ENCODE assay signal across 8 cellular contexts in the genomic region with DNA sequence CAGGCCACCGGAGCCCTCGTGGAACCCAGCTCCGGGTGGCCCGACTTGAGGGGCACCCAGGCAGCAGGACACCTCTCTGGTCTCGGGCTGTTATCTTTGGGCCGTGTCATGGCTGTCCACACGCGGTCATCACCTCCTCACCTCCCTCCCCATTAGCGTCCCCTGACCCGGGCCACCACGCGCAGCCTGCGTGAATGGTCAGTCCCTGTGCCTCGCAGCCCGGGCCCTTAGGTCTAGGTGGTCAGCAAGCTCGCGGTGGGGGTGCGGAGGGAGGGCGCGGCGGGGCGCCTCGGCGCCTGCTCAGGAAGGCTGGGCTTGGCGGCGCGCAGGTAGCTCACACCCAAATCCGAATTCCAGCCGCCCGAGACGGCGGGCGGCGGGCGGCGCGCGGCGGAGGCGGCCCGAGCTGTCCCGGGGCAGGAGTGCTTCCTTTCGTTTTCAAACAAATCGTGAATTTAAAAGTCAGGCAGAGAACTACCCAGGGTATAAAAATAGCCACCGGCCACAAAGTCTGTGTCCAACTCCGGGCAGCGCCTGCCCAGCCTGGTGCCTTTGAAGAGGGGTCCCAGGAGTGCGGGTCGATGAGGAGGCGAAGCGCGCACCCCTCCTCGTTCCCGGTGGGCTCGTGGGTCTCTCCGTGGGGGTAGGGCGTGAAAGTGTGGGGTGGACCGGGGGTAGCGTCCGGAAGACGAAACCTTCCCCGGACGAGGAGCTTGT. TPM values are rescaled to one million over a fixed set of nuclear protein-coding genes. Genes with fewer than 3 reads are reported as not detected.
DNase-seq lines count a peak whose midpoint lies in the region; ATAC-seq and TF ChIP-seq lines count a peak whose summit lies in the region.

No MANE protein-coding gene starts in this region.

- no peaks in the 10 kb centered on the region for H3K9me3 Mint-ChIP-seq in activated T-helper 17 cell treated with anti-CD3 and anti-CD28 coated beads, Interleukin-2, amount 50 U/mL, for 72 hours

- peak overlapping the region; percentile 97 for H2AK5ac ChIP-seq in trophoblast cell (ENCODE audit: low read length)

- H3K27me3 ChIP-seq in AG04450 (ENCODE audit: control insufficient read depth, insufficient read depth, low read length) = no peaks in the 10 kb centered on the region
- H3K27me3 ChIP-seq in HUES6 (ENCODE audit: control insufficient read depth, insufficient read depth, low read length) = no peaks in the 10 kb centered on the region
- H3K27me3 ChIP-seq in cardiac muscle cell = no peaks in the 10 kb centered on the region
- H3K27me3 ChIP-seq in trophoblast cell (ENCODE audit: insufficient read depth, low read length) = no peaks in the 10 kb centered on the region

- peak; percentile 14 for ATAC-seq in activated T-helper 17 cell treated with anti-CD3 and anti-CD28 coated beads, Interleukin-2, amount 50 U/mL, for 72 hours (replicated peaks)
- ATAC-seq in HG02642 (IDR thresholded peaks at IDR 0.05; ENCODE audit: poor library complexity, unreplicated experiment) = no peak

- H3K36me3 ChIP-seq in HUES6 (ENCODE audit: control insufficient read depth, insufficient read depth, low read length) (no peaks in the 10 kb centered on the region), cardiac muscle cell (no peaks in the 10 kb centered on the region), trophoblast cell (ENCODE audit: control insufficient read depth in 1 of 2, insufficient read depth in 2 of 2, low read length in 2 of 2) (no peaks in the 10 kb centered on the region)

- peaks cover 25% of the 10 kb centered on the region for H3K79me1 ChIP-seq in trophoblast cell (ENCODE audit: low read length)

- H3K9me3 ChIP-seq in AG04450 (ENCODE audit: control insufficient read depth, insufficient read depth, low read length) (no peaks in the 10 kb centered on the region; the same call in 1 of the 2 replicates), HUES6 (ENCODE audit: control insufficient read depth, insufficient read depth, low read depth, low read length) (no peaks in the 10 kb centered on the region), cardiac muscle cell (ENCODE audit: low read depth) (no peaks in the 10 kb centered on the region), trophoblast cell (ENCODE audit: insufficient read depth, low read depth, low read length) (peaks cover 2% of the 10 kb centered on the region)

- peak overlapping the region; percentile 99 for H3K18ac ChIP-seq in trophoblast cell (ENCODE audit: low read length)

- H3K23ac ChIP-seq in trophoblast cell (ENCODE audit: low read length) = no peak overlapping the region

- H3K9ac ChIP-seq in HUES6 (ENCODE audit: low read length) (peak overlapping the region; percentile 78), trophoblast cell (ENCODE audit: low read length) (peak overlapping the region; percentile 87)

- peak overlapping the region; percentile 80 for H3K4me3 ChIP-seq in AG04450 (ENCODE audit: low read depth, low read length)
- peak overlapping the region; percentile 69 for H3K4me3 ChIP-seq in HUES6 (ENCODE audit: low read depth, low read length)
- H3K4me3 ChIP-seq in cardiac muscle cell = peak overlapping the region; percentile 70
- peak overlapping the region; percentile 75 for H3K4me3 ChIP-seq in trophoblast cell (ENCODE audit: low read depth, low read length)

- H3K4me2 ChIP-seq in trophoblast cell (ENCODE audit: low read length) = peak overlapping the region; percentile 64

- H3K4me1 ChIP-seq in HUES6 (ENCODE audit: control insufficient read depth, insufficient read depth, low read length) (peaks cover 58% of the 10 kb centered on the region), cardiac muscle cell (ENCODE audit: low read depth) (peaks cover 71% of the 10 kb centered on the region), trophoblast cell (ENCODE audit: control insufficient read depth in 1 of 2, insufficient read depth in 2 of 2, low read length in 2 of 2) (peaks cover 41 to 53% of the 10 kb centered on the region in 2 experiments)

- DNase-seq in AG04450 (ENCODE audit: low read depth, low spot score) (no peak), cardiac muscle cell (ENCODE audit: low read depth in 1 of 2, low spot score in 1 of 2) (peak; percentile 50 to 63), trophoblast cell (peak; percentile 42 to 66), NCI-H2081 (lab: John Stamatoyannopoulos, UW) (no peak), cerebellar cortex (ENCODE audit: low spot score) (no peak)

- no peak overlapping the region for H3K27ac Mint-ChIP-seq in activated T-helper 17 cell treated with anti-CD3 and anti-CD28 coated beads, Interleukin-2, amount 50 U/mL, for 72 hours

- H3K79me2 ChIP-seq in trophoblast cell (ENCODE audit: control insufficient read depth, insufficient read depth, low read length, poor library complexity) = peaks cover 33% of the 10 kb centered on the region

- peak overlapping the region; percentile 99 for H3K14ac ChIP-seq in trophoblast cell (ENCODE audit: low read length)

- peak overlapping the region; percentile 91 for H2BK12ac ChIP-seq in trophoblast cell (ENCODE audit: low read length)

- peak overlapping the region; percentile 69 for H3K4me3 Mint-ChIP-seq in activated T-helper 17 cell treated with anti-CD3 and anti-CD28 coated beads, Interleukin-2, amount 50 U/mL, for 72 hours

- WGBS in trophoblast cell (ENCODE audit: extremely low coverage, insufficient coverage, insufficient read length) = no CpG with 5 or more reads among the region's 63 CpGs

- POLR2A ChIA-PET in AG04450 (lab: Yijun Ruan, JAX) = interaction anchor here (0.6 to 1.8 kb wide), 7 partner anchors 8 to 160 kb away, joined by 3 to 5 read pairs (median 3); a partner anchor contains a TSS

- peak overlapping the region; percentile 88 for H4K8ac ChIP-seq in trophoblast cell (ENCODE audit: low read depth, low read length)

- H4K12ac ChIP-seq in trophoblast cell (ENCODE audit: low read depth, low read length) = peak overlapping the region; percentile 90

- H3K27ac ChIP-seq in AG04450 (ENCODE audit: low read depth, low read length) = peak overlapping the region; percentile 81
- peak overlapping the region; percentile 62; the same call in 1 of the 2 replicates for H3K27ac ChIP-seq in HUES6 (ENCODE audit: low read depth, low read length)
- H3K27ac ChIP-seq in cardiac muscle cell = peak overlapping the region; percentile 96
- H3K27ac ChIP-seq in trophoblast cell (ENCODE audit: low read depth, low read length) = peak overlapping the region; percentile 91

- peak overlapping the region; percentile 81 for H2BK5ac ChIP-seq in trophoblast cell (ENCODE audit: low read depth, low read length, poor library complexity)

- peak overlapping the region; percentile 95 for H3K4ac ChIP-seq in trophoblast cell (ENCODE audit: low read depth, low read length)

- H3K4me1 Mint-ChIP-seq in activated T-helper 17 cell treated with anti-CD3 and anti-CD28 coated beads, Interleukin-2, amount 50 U/mL, for 72 hours = peaks cover 8% of the 10 kb centered on the region

- peak overlapping the region; percentile 97 for H2BK120ac ChIP-seq in trophoblast cell (ENCODE audit: insufficient read depth, low read length, poor library complexity)

- H4K91ac ChIP-seq in trophoblast cell (ENCODE audit: low read depth, low read length) = peak overlapping the region; percentile 99

- H3K27me3 Mint-ChIP-seq in activated T-helper 17 cell treated with anti-CD3 and anti-CD28 coated beads, Interleukin-2, amount 50 U/mL, for 72 hours = peaks cover 4% of the 10 kb centered on the region

- no peak for TF ChIP-seq CTCF in AG04450 (IDR thresholded peaks at IDR 0.05; ENCODE audit: low read depth, low read length)
- TF ChIP-seq CTCF in cardiac muscle cell (IDR thresholded peaks at IDR 0.05; ENCODE audit: low read depth, low read length) = no peak

- H2AFZ ChIP-seq in trophoblast cell (ENCODE audit: insufficient read depth, low read length, poor library complexity) = peak overlapping the region; percentile 96

- CTCF ChIA-PET in AG04450 (lab: Charles Lee) = interaction anchor here (1.4 kb wide), 1 partner anchor 154 kb away, joined by 6 read pairs; no protein-coding TSS in a partner anchor

- no peaks in the 10 kb centered on the region for H3K36me3 Mint-ChIP-seq in activated T-helper 17 cell treated with anti-CD3 and anti-CD28 coated beads, Interleukin-2, amount 50 U/mL, for 72 hours (ENCODE audit: low read depth)

RNA-seq across cellular contexts. Expression of a gene that starts 1.0 kb away (rescaled TPM):
- polyA plus RNA-seq in AG04450 (2011; rRNA removed) (5.3 and 8.4 TPM in 2 replicates), cardiac muscle cell (32.9 and 41.4 TPM in 2 replicates)
- polyA minus RNA-seq in AG04450 (2011; rRNA and poly(A)+ RNA removed) = 7.2 and 9.7 TPM in 2 replicates
- total RNA-seq in activated T-helper 17 cell treated with anti-CD3 and anti-CD28 coated beads, Interleukin-2, amount 50 U/mL, for 72 hours = 10 to 100 TPM in 1 of 2 donors, 1 to 10 TPM in 1; 4.2 to 41.6 TPM
- 46.1 and 50.4 TPM in 2 replicates for total RNA-seq in cardiac muscle cell
- 31.7 and 33.2 TPM in 2 replicates for polyA plus RNA-seq in trophoblast cell (2013)

Comparison
In these comparisons a context has a peak if more than half of its experiments do, and no peak if none do; other contexts are left out.
1. DNase-seq: peak in cardiac muscle cell (2 of 2) and trophoblast cell (2 of 2); none in AG04450 (single experiment), NCI-H2081 (0 of 2) and cerebellar cortex (single experiment).
2. Peak in every context shown above with its lines, with median percentiles within 50 percentile points of each other: H3K27ac ChIP-seq and H3K4me3 ChIP-seq.